ENCODE assay signal across 8 cellular contexts in the genomic region with DNA sequence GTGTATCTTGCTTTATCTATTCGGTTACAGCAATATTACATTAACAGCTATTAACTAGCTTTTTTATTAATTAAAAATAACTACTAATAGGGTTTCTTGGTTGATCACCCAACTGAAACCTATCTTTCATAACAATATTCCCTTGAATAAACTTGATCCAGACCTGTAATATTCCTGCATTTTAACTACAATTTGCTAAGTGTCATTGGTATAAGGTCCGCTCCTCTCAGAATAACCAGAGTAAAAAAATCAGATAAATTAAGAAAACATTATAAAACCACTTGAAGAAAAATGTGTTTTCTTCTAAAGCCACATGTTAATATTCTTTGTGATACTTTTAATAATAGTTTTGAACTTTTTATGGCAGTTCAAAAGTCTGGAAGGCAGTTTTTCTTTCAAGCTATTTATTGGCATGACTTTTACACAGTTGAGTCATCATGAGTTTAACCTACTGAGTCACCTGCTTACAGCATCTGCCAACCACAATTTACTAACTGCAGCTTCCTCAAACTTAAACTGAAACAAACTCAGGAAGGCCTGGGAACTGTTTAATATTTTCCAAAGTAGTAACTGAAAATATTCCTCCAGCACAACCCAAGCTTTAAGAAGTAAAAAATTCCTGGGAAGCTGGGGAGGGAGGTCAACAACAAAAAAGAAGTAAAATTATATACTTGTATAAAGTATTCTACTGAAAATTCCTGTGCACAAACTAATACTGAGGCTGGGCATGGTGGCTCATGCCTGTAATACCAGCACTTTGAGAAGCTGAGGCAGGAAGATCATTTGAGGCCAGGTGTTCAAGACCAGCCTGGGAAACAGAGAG.
DNase-seq lines count a peak whose midpoint lies in the region; FAIRE-seq and TF ChIP-seq lines count a peak whose summit lies in the region.
"Had no signal": no experiment of that assay in that cellular context is flagged by ENCODE, and none has a peak within 500 bp of the region (broad histone marks: within the 10 kb centered on the region; RNA-seq: fewer than 3 reads in every experiment).

No MANE protein-coding gene starts in this region.

- H3K9me3 ChIP-seq in GM23248 (ENCODE audit: low read depth) (no peaks in the 10 kb centered on the region), kidney (ENCODE audit: control insufficient read depth in 1 of 2, low read length in 2 of 2) (no peaks in the 10 kb centered on the region), tibial nerve (no peaks in the 10 kb centered on the region)

- H4K20me1 ChIP-seq in GM23248 (ENCODE audit: insufficient read depth): peaks cover 6% of the 10 kb centered on the region; the same call in 1 of the 2 replicates
- peaks cover 16% of the 10 kb centered on the region for H4K20me1 ChIP-seq in KMS-11 (ENCODE audit: insufficient read depth)

- peak overlapping the region; percentile 75 for H3K27ac ChIP-seq in GM23248
- H3K27ac ChIP-seq in KMS-11: peak overlapping the region; percentile 58
- no peak overlapping the region for H3K27ac ChIP-seq in kidney (ENCODE audit: low read depth in 2 of 2, low read length in 2 of 2)
- H3K27ac ChIP-seq in tibial nerve: peak overlapping the region in 3 of 4 donors; percentile 48 to 62 (median 58)

- peak; percentile 86 for FAIRE-seq in GM12892 (lab: Jason Lieb, UNC)
- peak; percentile 96 for FAIRE-seq in kidney (lab: Jason Lieb, UNC)
- FAIRE-seq: frontal cortex had no signal

- peaks cover 4% of the 10 kb centered on the region for H3K9me3 Mint-ChIP-seq in activated naive CD8-positive, alpha-beta T cell treated with anti-CD3 and anti-CD28 coated beads for 36 hours

- no peaks in the 10 kb centered on the region for H3K27me3 ChIP-seq in GM23248 (replicated peaks; ENCODE audit: insufficient read depth)
- H3K27me3 ChIP-seq in KMS-11 (ENCODE audit: insufficient read depth, low read depth): no peaks in the 10 kb centered on the region
- no peaks in the 10 kb centered on the region for H3K27me3 ChIP-seq in tibial nerve

- H3K36me3 ChIP-seq in GM23248 (ENCODE audit: low read depth) (no peaks in the 10 kb centered on the region), KMS-11 (ENCODE audit: insufficient read depth) (no peaks in the 10 kb centered on the region), kidney (ENCODE audit: control insufficient read depth in 1 of 2, insufficient read depth in 2 of 2, low read length in 2 of 2) (no peaks in the 10 kb centered on the region), tibial nerve (peaks cover 0 to 4% (median 0%) of the 10 kb centered on the region in 3 donors)

- H3K79me2 ChIP-seq in GM23248 (ENCODE audit: insufficient read depth) (peaks cover 95% of the 10 kb centered on the region), KMS-11 (ENCODE audit: insufficient read depth, low read depth) (peaks cover 94% of the 10 kb centered on the region)

- no peaks in the 10 kb centered on the region for H3K27me3 Mint-ChIP-seq in activated naive CD8-positive, alpha-beta T cell treated with anti-CD3 and anti-CD28 coated beads for 36 hours

- peaks cover 56% of the 10 kb centered on the region for H3K4me1 Mint-ChIP-seq in activated naive CD8-positive, alpha-beta T cell treated with anti-CD3 and anti-CD28 coated beads for 36 hours

- H3K36me3 Mint-ChIP-seq in activated naive CD8-positive, alpha-beta T cell treated with anti-CD3 and anti-CD28 coated beads for 36 hours: peaks cover 16% of the 10 kb centered on the region

- H3K4me3 ChIP-seq in GM23248 (peak overlapping the region; percentile 29), KMS-11 (IDR thresholded peaks at IDR 0.05; ENCODE audit: insufficient read depth, low read depth, low read length) (no peak overlapping the region), kidney (ENCODE audit: low read length in 2 of 2) (no peak overlapping the region), tibial nerve (no peak overlapping the region)

- H3K4me2 ChIP-seq in GM23248 (ENCODE audit: unreplicated experiment) (peak overlapping the region; percentile 66), KMS-11 (peak overlapping the region; percentile 57)

- H3F3A ChIP-seq in GM23248 (ENCODE audit: insufficient read depth): peaks cover 23% of the 10 kb centered on the region

- DNase-seq in GM12892 (ENCODE audit: insufficient read length) (no peak), GM23248 (peak; percentile 93), kidney (no peak), tibial nerve (ENCODE audit: low spot score in 2 of 2) (no peak), OCI-M2 (lab: John Stamatoyannopoulos, UW; ENCODE audit: unreplicated experiment) (no peak)
- DNase-seq in activated naive CD8-positive, alpha-beta T cell treated with anti-CD3 and anti-CD28 coated beads for 36 hours: no peak

- H3K4me1 ChIP-seq in GM23248 (ENCODE audit: insufficient read depth) (peaks cover 22% of the 10 kb centered on the region), KMS-11 (ENCODE audit: low read depth, poor library complexity, severe bottlenecking) (peaks cover 36% of the 10 kb centered on the region), kidney (ENCODE audit: control insufficient read depth in 1 of 2, insufficient read depth in 1 of 2, low read depth in 1 of 2, low read length in 2 of 2) (peaks cover 4 to 12% of the 10 kb centered on the region in 2 donors), tibial nerve (peaks cover 0 to 55% (median 16%) of the 10 kb centered on the region in 4 donors)

- H2AFZ ChIP-seq in GM23248 (no peak overlapping the region), KMS-11 (ENCODE audit: low read depth) (no peak overlapping the region)

- peak in 1 of 2 donors; percentile 53 for TF ChIP-seq EP300 in tibial nerve (IDR thresholded peaks at IDR 0.05)

- no peak for TF ChIP-seq CTCF in KMS-11 (conservative IDR thresholded peaks at IDR 0.05; ENCODE audit: low read depth, low read length)
- TF ChIP-seq CTCF in kidney (IDR thresholded peaks at IDR 0.05; ENCODE audit: borderline replicate concordance, extremely low read depth, insufficient read depth): no peak
- TF ChIP-seq CTCF in tibial nerve (IDR thresholded peaks at IDR 0.05): no peak

- H3K9me2 ChIP-seq in GM23248 (ENCODE audit: insufficient read depth): no peaks in the 10 kb centered on the region

- no peak for TF ChIP-seq POLR2A in GM12892 (IDR thresholded peaks at IDR 0.05; ENCODE audit: low read depth, low read length)
- no peak for TF ChIP-seq POLR2A in tibial nerve (IDR thresholded peaks at IDR 0.05)

- in situ Hi-C loops in GM23248 (cut with MboI): no loop called here

- peak overlapping the region; percentile 25 for H3K4me3 Mint-ChIP-seq in activated naive CD8-positive, alpha-beta T cell treated with anti-CD3 and anti-CD28 coated beads for 36 hours

- intact Hi-C loops in kidney (cut with DNase I): no loop called here

- peak overlapping the region; percentile 65 for H3K27ac Mint-ChIP-seq in activated naive CD8-positive, alpha-beta T cell treated with anti-CD3 and anti-CD28 coated beads for 36 hours

- 30 to 46% methylated on average over 2 of the region's 2 CpGs for WGBS in GM23248 (ENCODE audit: low coverage in 1 of 2, low lambda C conversion rate in 2 of 2, missing lambda C conversion rate in 2 of 2), 2 experiments
- 82 to 87% methylated on average over 2 of the region's 2 CpGs for WGBS in tibial nerve, 2 donors

- peak overlapping the region; percentile 36 for H3K9ac ChIP-seq in GM23248
- no peak overlapping the region for H3K9ac ChIP-seq in KMS-11
- no peak overlapping the region for H3K9ac ChIP-seq in kidney (ENCODE audit: low read length in 2 of 2)

Comparison
In these comparisons a context has a peak if more than half of its experiments do, and no peak if none do; other contexts are left out.
1. H3K27ac ChIP-seq: peak in GM23248 (single experiment), KMS-11 (single experiment) and tibial nerve (3 of 4); none in kidney (0 of 2).